In genomic region chr11:44878696-44879095, GRCh38 we compare ENCODE assay signal across 29 cellular contexts.
"Had no signal": no experiment of that assay in that cellular context is flagged by ENCODE, and none has a peak within 500 bp of the region (broad histone marks: within the 10 kb centered on the region; RNA-seq: fewer than 3 reads in every experiment).

No MANE protein-coding gene starts in this region.

- ATAC-seq: left colon had no signal

- H3K36me3 ChIP-seq: ascending aorta, cardiac muscle cell, right atrium auricular region, suprapubic skin, transverse colon, WERI-Rb-1 had no signal

- DNase-seq: activated CD4-positive, alpha-beta memory T cell treated with anti-CD3 and anti-CD28 coated beads for 36 hours; activated CD4-positive, alpha-beta T cell treated with anti-CD3 and anti-CD28 coated beads, Interleukin-2, amount 10 ng/mL, durations not matched to agents 24 days and 14 days; activated CD4-positive, CD25-positive, alpha-beta regulatory T cell treated with anti-CD3 and anti-CD28 coated beads, Interleukin-2, amount 50 U/mL, for 72 hours; activated CD8-positive, alpha-beta memory T cell treated with anti-CD3 and anti-CD28 coated beads, Interleukin-2, amount 50 U/mL, for 48 hours; activated gamma-delta T cell; activated naive CD4-positive, alpha-beta T cell treated with anti-CD3 and anti-CD28 coated beads, Interleukin-2, amount 10 ng/mL, durations not matched to agents 7 days and 5 days; activated naive CD8-positive, alpha-beta T cell treated with anti-CD3 and anti-CD28 coated beads, Interleukin-2, amount 10 ng/mL, durations not matched to agents 7 days and 5 days; activated T-cell treated with anti-CD3 and anti-CD28 coated beads, Interleukin-2, amount 50 U/mL, for 24 hours; dorsolateral prefrontal cortex; effector memory CD4-positive, alpha-beta T cell; immature natural killer cell; kidney; left colon; mammary epithelial cell; naive B cell; occipital lobe; stimulated activated naive CD4-positive, alpha-beta T cell; T-helper 9 cell; transverse colon; WERI-Rb-1 had no signal

- H3K27ac Mint-ChIP-seq: activated CD4-positive, alpha-beta memory T cell treated with anti-CD3 and anti-CD28 coated beads for 36 hours; activated CD4-positive, alpha-beta T cell treated with anti-CD3 and anti-CD28 coated beads, Interleukin-2, amount 10 ng/mL, durations not matched to agents 24 days and 14 days; activated naive CD4-positive, alpha-beta T cell treated with anti-CD3 and anti-CD28 coated beads, Interleukin-2, amount 10 ng/mL, durations not matched to agents 7 days and 5 days; activated naive CD8-positive, alpha-beta T cell treated with anti-CD3 and anti-CD28 coated beads, Interleukin-2, amount 10 ng/mL, durations not matched to agents 7 days and 5 days; activated T-cell treated with anti-CD3 and anti-CD28 coated beads, Interleukin-2, amount 50 U/mL, for 24 hours; brain; immature natural killer cell; mesothelial cell of epicardium; naive B cell; nephron progenitor cell; T-helper 1 cell treated with Interleukin-12 subunit alpha and Interleukin-12 subunit beta and Interleukin-4 antibody, amounts not matched to agents 30 μg/mL and 1 μg/mL, for 36 hours had no signal

- H3K4me1 ChIP-seq: ascending aorta had no signal

- H3K9me3 Mint-ChIP-seq: activated CD4-positive, alpha-beta memory T cell treated with anti-CD3 and anti-CD28 coated beads for 36 hours; activated CD4-positive, alpha-beta T cell treated with anti-CD3 and anti-CD28 coated beads, Interleukin-2, amount 10 ng/mL, durations not matched to agents 24 days and 14 days; activated naive CD4-positive, alpha-beta T cell treated with anti-CD3 and anti-CD28 coated beads, Interleukin-2, amount 10 ng/mL, durations not matched to agents 7 days and 5 days; activated naive CD8-positive, alpha-beta T cell treated with anti-CD3 and anti-CD28 coated beads, Interleukin-2, amount 10 ng/mL, durations not matched to agents 7 days and 5 days; activated T-cell treated with anti-CD3 and anti-CD28 coated beads, Interleukin-2, amount 50 U/mL, for 24 hours; immature natural killer cell; mesothelial cell of epicardium; naive B cell; nephron progenitor cell; T-helper 1 cell treated with Interleukin-12 subunit alpha and Interleukin-12 subunit beta and Interleukin-4 antibody, amounts not matched to agents 30 μg/mL and 1 μg/mL, for 36 hours had no signal

- H3K4me3 Mint-ChIP-seq: activated CD4-positive, alpha-beta memory T cell treated with anti-CD3 and anti-CD28 coated beads for 36 hours; activated CD4-positive, alpha-beta T cell treated with anti-CD3 and anti-CD28 coated beads, Interleukin-2, amount 10 ng/mL, durations not matched to agents 24 days and 14 days; activated naive CD4-positive, alpha-beta T cell treated with anti-CD3 and anti-CD28 coated beads, Interleukin-2, amount 10 ng/mL, durations not matched to agents 7 days and 5 days; activated naive CD8-positive, alpha-beta T cell treated with anti-CD3 and anti-CD28 coated beads, Interleukin-2, amount 10 ng/mL, durations not matched to agents 7 days and 5 days; activated T-cell treated with anti-CD3 and anti-CD28 coated beads, Interleukin-2, amount 50 U/mL, for 24 hours; brain; immature natural killer cell; mesothelial cell of epicardium; naive B cell; nephron progenitor cell; T-helper 1 cell treated with Interleukin-12 subunit alpha and Interleukin-12 subunit beta and Interleukin-4 antibody, amounts not matched to agents 30 μg/mL and 1 μg/mL, for 36 hours had no signal

- H3K9me3 ChIP-seq: ascending aorta, right atrium auricular region, suprapubic skin, transverse colon had no signal

- H3K27me3 ChIP-seq: ascending aorta, cardiac muscle cell, right atrium auricular region, suprapubic skin had no signal

- H3K4me3 ChIP-seq: ascending aorta, cardiac muscle cell, dorsolateral prefrontal cortex, suprapubic skin, transverse colon had no signal

- H3K4me1 Mint-ChIP-seq: activated CD4-positive, alpha-beta T cell treated with anti-CD3 and anti-CD28 coated beads, Interleukin-2, amount 10 ng/mL, durations not matched to agents 24 days and 14 days; activated naive CD4-positive, alpha-beta T cell treated with anti-CD3 and anti-CD28 coated beads, Interleukin-2, amount 10 ng/mL, durations not matched to agents 7 days and 5 days; activated naive CD8-positive, alpha-beta T cell treated with anti-CD3 and anti-CD28 coated beads, Interleukin-2, amount 10 ng/mL, durations not matched to agents 7 days and 5 days; immature natural killer cell; naive B cell had no signal

- H3K27ac ChIP-seq: ascending aorta, cardiac muscle cell, coronary artery, dorsolateral prefrontal cortex, right atrium auricular region, suprapubic skin, transverse colon, WERI-Rb-1 had no signal

- H3K36me3 Mint-ChIP-seq: activated CD4-positive, alpha-beta memory T cell treated with anti-CD3 and anti-CD28 coated beads for 36 hours; activated naive CD4-positive, alpha-beta T cell treated with anti-CD3 and anti-CD28 coated beads, Interleukin-2, amount 10 ng/mL, durations not matched to agents 7 days and 5 days; activated naive CD8-positive, alpha-beta T cell treated with anti-CD3 and anti-CD28 coated beads, Interleukin-2, amount 10 ng/mL, durations not matched to agents 7 days and 5 days; brain; immature natural killer cell; mesothelial cell of epicardium; naive B cell had no signal

- H3K27me3 Mint-ChIP-seq: activated CD4-positive, alpha-beta memory T cell treated with anti-CD3 and anti-CD28 coated beads for 36 hours; activated naive CD4-positive, alpha-beta T cell treated with anti-CD3 and anti-CD28 coated beads, Interleukin-2, amount 10 ng/mL, durations not matched to agents 7 days and 5 days; activated T-cell treated with anti-CD3 and anti-CD28 coated beads, Interleukin-2, amount 50 U/mL, for 24 hours; brain had no signal
